1 cellular context compared by ENCODE assay signal in the genomic region with DNA sequence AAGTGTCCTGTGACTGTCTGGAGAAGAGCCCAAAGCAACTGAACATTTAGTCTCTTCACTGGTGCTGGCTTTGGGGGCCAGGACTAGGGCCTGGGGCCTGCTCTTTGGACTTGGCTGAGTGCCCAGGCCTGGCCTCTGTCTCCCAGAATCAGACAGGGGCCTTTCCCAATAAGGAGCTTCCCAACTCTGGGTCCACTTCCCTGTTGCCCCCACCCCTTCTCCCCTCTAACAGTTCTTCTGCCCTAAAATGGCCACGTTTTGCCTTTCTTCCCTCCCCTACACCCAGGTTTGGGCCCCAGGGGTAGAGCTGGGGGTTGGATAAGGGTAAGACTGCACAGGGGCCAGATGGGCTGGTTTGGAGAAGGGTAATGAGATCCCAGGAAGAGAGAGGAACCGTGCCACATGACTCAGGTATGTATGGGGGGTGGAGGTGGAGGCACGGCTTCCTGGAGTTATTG.
TF ChIP-seq lines count a peak whose summit lies in the region.

No MANE protein-coding gene starts in this region.

TF ChIP-seq in K562, 482 proteins besides CTCF, POLR2A, EP300 and RAD21 (continued from another document):
- TF ChIP-seq, protein P1, sequence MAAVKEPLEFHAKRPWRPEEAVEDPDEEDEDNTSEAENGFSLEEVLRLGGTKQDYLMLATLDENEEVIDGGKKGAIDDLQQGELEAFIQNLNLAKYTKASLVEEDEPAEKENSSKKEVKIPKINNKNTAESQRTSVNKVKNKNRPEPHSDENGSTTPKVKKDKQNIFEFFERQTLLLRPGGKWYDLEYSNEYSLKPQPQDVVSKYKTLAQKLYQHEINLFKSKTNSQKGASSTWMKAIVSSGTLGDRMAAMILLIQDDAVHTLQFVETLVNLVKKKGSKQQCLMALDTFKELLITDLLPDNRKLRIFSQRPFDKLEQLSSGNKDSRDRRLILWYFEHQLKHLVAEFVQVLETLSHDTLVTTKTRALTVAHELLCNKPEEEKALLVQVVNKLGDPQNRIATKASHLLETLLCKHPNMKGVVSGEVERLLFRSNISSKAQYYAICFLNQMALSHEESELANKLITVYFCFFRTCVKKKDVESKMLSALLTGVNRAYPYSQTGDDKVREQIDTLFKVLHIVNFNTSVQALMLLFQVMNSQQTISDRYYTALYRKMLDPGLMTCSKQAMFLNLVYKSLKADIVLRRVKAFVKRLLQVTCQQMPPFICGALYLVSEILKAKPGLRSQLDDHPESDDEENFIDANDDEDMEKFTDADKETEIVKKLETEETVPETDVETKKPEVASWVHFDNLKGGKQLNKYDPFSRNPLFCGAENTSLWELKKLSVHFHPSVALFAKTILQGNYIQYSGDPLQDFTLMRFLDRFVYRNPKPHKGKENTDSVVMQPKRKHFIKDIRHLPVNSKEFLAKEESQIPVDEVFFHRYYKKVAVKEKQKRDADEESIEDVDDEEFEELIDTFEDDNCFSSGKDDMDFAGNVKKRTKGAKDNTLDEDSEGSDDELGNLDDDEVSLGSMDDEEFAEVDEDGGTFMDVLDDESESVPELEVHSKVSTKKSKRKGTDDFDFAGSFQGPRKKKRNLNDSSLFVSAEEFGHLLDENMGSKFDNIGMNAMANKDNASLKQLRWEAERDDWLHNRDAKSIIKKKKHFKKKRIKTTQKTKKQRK (IDR thresholded peaks at IDR 0.05; ENCODE audit: borderline replicate concordance, low read depth, low read length) = no peak
- TF ChIP-seq BRD4 (IDR thresholded peaks at IDR 0.05) (no peak), GTF2A2 (tag; IDR thresholded peaks at IDR 0.05) (no peak), MAZ (CRISPR knock-in tag; conservative IDR thresholded peaks at IDR 0.05 in 1 of 2, IDR thresholded peaks at IDR 0.05 in 1 of 2) (peak in 1 of 2 experiments; percentile 23; a peak in 1 of 4 replicates), PHF21A (IDR thresholded peaks at IDR 0.05; ENCODE audit: borderline replicate concordance, low read depth) (no peak), GABPB1 (CRISPR knock-in tag; IDR thresholded peaks at IDR 0.05) (no peak), ETV5 (CRISPR knock-in tag; IDR thresholded peaks at IDR 0.05; ENCODE audit: low read depth) (no peak), NR2F6 (CRISPR knock-in tag; IDR thresholded peaks at IDR 0.05) (no peak)
- TF ChIP-seq, protein P2, sequence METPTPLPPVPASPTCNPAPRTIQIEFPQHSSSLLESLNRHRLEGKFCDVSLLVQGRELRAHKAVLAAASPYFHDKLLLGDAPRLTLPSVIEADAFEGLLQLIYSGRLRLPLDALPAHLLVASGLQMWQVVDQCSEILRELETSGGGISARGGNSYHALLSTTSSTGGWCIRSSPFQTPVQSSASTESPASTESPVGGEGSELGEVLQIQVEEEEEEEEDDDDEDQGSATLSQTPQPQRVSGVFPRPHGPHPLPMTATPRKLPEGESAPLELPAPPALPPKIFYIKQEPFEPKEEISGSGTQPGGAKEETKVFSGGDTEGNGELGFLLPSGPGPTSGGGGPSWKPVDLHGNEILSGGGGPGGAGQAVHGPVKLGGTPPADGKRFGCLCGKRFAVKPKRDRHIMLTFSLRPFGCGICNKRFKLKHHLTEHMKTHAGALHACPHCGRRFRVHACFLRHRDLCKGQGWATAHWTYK (CRISPR knock-in tag; IDR thresholded peaks at IDR 0.05) = 0 out of 2 replicates have a peak, but pooled peaks have one; percentile 56
